ENCODE assay signal across 10 cellular contexts in genomic region chr11:952406-953385, GRCh38. TPM values are rescaled to one million over a fixed set of nuclear protein-coding genes. Genes with fewer than 3 reads are reported as not detected.
DNase-seq lines count a peak whose midpoint lies in the region; ATAC-seq and TF ChIP-seq lines count a peak whose summit lies in the region.
"Had no signal": no experiment of that assay in that cellular context is flagged by ENCODE, and none has a peak within 500 bp of the region (broad histone marks: within the 10 kb centered on the region; RNA-seq: fewer than 3 reads in every experiment).

No MANE protein-coding gene starts in this region.

- no peak overlapping the region for H3K4me3 ChIP-seq in left ventricle myocardium inferior
- no peak overlapping the region for H3K4me3 ChIP-seq in ectodermal cell (ENCODE audit: insufficient read depth, low read depth, low read length)
- no peak overlapping the region for H3K4me3 ChIP-seq in lower lobe of right lung
- no peak overlapping the region for H3K4me3 ChIP-seq in upper lobe of left lung
- H3K4me3 ChIP-seq in Karpas-422 (ENCODE audit: low read length), result no peak overlapping the region
- H3K4me3 ChIP-seq: ascending aorta had no signal

- peaks cover 76% of the 10 kb centered on the region for H3K79me2 ChIP-seq in Karpas-422 (ENCODE audit: low read length)

- H3K9ac ChIP-seq in Karpas-422 (ENCODE audit: low read length), result no peak overlapping the region

- TF ChIP-seq POLR2A in upper lobe of left lung (IDR thresholded peaks at IDR 0.05), result no peak

- H3K36me3 ChIP-seq in left ventricle myocardium inferior (peaks cover 13% of the 10 kb centered on the region), ectodermal cell (ENCODE audit: control insufficient read depth, insufficient read depth, low read length) (no peaks in the 10 kb centered on the region), lower lobe of right lung (peaks cover 9% of the 10 kb centered on the region), upper lobe of left lung (peaks cover 0 to 11% (median 5%) of the 10 kb centered on the region in 4 donors), Karpas-422 (ENCODE audit: insufficient read depth, low read length) (peaks cover 5% of the 10 kb centered on the region; the same call in 1 of the 2 replicates)

- ATAC-seq in Right ventricle myocardium superior (ENCODE audit: poor library complexity) (peak; percentile 64), lower lobe of right lung (peak; percentile 95 to 96), upper lobe of left lung (ENCODE audit: low FRiP score in 2 of 2) (peak; percentile 70 to 91), foreskin keratinocyte (no peak)

- no peak overlapping the region for H2AFZ ChIP-seq in Karpas-422 (ENCODE audit: low read length)

- no peak overlapping the region for H3K4me2 ChIP-seq in Karpas-422 (ENCODE audit: low read depth, low read length, poor library complexity, severe bottlenecking)

- no peak for TF ChIP-seq CTCF in left ventricle myocardium inferior (IDR thresholded peaks at IDR 0.05; ENCODE audit: borderline replicate concordance)
- TF ChIP-seq CTCF in lower lobe of right lung (IDR thresholded peaks at IDR 0.05), result no peak
- TF ChIP-seq CTCF in upper lobe of left lung (IDR thresholded peaks at IDR 0.05), result no peak
- no peak for TF ChIP-seq CTCF in foreskin keratinocyte (conservative IDR thresholded peaks at IDR 0.05)

- intact Hi-C loops in Right ventricle myocardium superior (cut with DNase I) (no loop called here), left ventricle myocardium inferior (cut with micrococcal nuclease) (no loop called here), lower lobe of right lung (cut with DNase I) (no loop called here)

- peaks cover 11% of the 10 kb centered on the region for H3K9me3 ChIP-seq in left ventricle myocardium inferior (replicated peaks)
- H3K9me3 ChIP-seq in ectodermal cell (ENCODE audit: control insufficient read depth, low read length), result no peaks in the 10 kb centered on the region
- no peaks in the 10 kb centered on the region for H3K9me3 ChIP-seq in lower lobe of right lung
- H3K9me3 ChIP-seq in upper lobe of left lung, result peaks cover 0 to 6% (median 0%) of the 10 kb centered on the region in 4 donors
- peaks cover 4% of the 10 kb centered on the region; the same call in 1 of the 2 replicates for H3K9me3 ChIP-seq in Karpas-422 (ENCODE audit: low read length)
- H3K9me3 ChIP-seq: ascending aorta had no signal

- H3K9me2 ChIP-seq in Karpas-422 (replicated peaks; ENCODE audit: insufficient read depth, low read length), result no peaks in the 10 kb centered on the region

- DNase-seq in Right ventricle myocardium superior, result no peak
- DNase-seq in left ventricle myocardium inferior, result no peak
- DNase-seq in lower lobe of right lung, result no peak
- peak in 1 of 2 donors; percentile 78 for DNase-seq in upper lobe of left lung
- no peak for DNase-seq in foreskin keratinocyte
- no peak for DNase-seq in middle frontal gyrus (ENCODE audit: extremely low spot score, low spot score)
- DNase-seq in Karpas-422, result no peak
- DNase-seq: NCI-H1092 treated with DMSO at 0.1 percent for 48 hours had no signal

- TF ChIP-seq EP300 in upper lobe of left lung (IDR thresholded peaks at IDR 0.05), result no peak

- peaks cover 25% of the 10 kb centered on the region for H3K4me1 ChIP-seq in left ventricle myocardium inferior
- H3K4me1 ChIP-seq in ectodermal cell (ENCODE audit: control insufficient read depth, insufficient read depth, low read length), result peaks cover 20% of the 10 kb centered on the region
- H3K4me1 ChIP-seq in lower lobe of right lung, result peaks cover 27% of the 10 kb centered on the region
- H3K4me1 ChIP-seq in upper lobe of left lung, result peaks cover 26 to 38% (median 35%) of the 10 kb centered on the region in 4 donors
- peaks cover 13% of the 10 kb centered on the region for H3K4me1 ChIP-seq in foreskin keratinocyte
- no peaks in the 10 kb centered on the region for H3K4me1 ChIP-seq in Karpas-422 (ENCODE audit: low read length)
- H3K4me1 ChIP-seq: ascending aorta had no signal

- H3K27ac ChIP-seq in left ventricle myocardium inferior (replicated peaks) (no peak overlapping the region), ectodermal cell (ENCODE audit: insufficient read depth, low read depth, low read length, poor library complexity, severe bottlenecking) (peak overlapping the region; percentile 3), lower lobe of right lung (peak overlapping the region; percentile 56), upper lobe of left lung (peak overlapping the region; percentile 22 to 56 (median 30)), foreskin keratinocyte (no peak overlapping the region), Karpas-422 (ENCODE audit: low read length) (no peak overlapping the region)
- H3K27ac ChIP-seq: ascending aorta had no signal

- H4K20me1 ChIP-seq in Karpas-422 (ENCODE audit: insufficient read depth, low read depth, low read length), result 0 out of 2 replicates have a peak, but pooled peaks cover 5% of the 10 kb centered on the region

- 84 to 86% methylated on average over 18 of the region's 18 CpGs for WGBS in ectodermal cell, 2 experiments
- WGBS in upper lobe of left lung, 2 donors, result 60 to 63% methylated on average over 18 of the region's 18 CpGs

- H3K27me3 ChIP-seq in left ventricle myocardium inferior (ENCODE audit: low read depth) (no peaks in the 10 kb centered on the region), ectodermal cell (ENCODE audit: control insufficient read depth, insufficient read depth, low read length, poor library complexity, severe bottlenecking) (no peaks in the 10 kb centered on the region), lower lobe of right lung (ENCODE audit: low read depth) (no peaks in the 10 kb centered on the region), upper lobe of left lung (no peaks in the 10 kb centered on the region), foreskin keratinocyte (no peaks in the 10 kb centered on the region), Karpas-422 (ENCODE audit: low read length) (no peaks in the 10 kb centered on the region)
- H3K27me3 ChIP-seq: ascending aorta had no signal

RNA-seq across cellular contexts. Expression of gene AP2A2, which starts 27.0 kb away (rescaled TPM):
- 53.5 TPM for total RNA-seq in Right ventricle myocardium superior
- total RNA-seq in left ventricle myocardium inferior, result 41.4 TPM
- 78.9 TPM for polyA plus RNA-seq in ectodermal cell (2013, experiment 1 of 4)
- polyA plus RNA-seq in ectodermal cell (2013, experiment 2 of 4), result 89.4 TPM
- 58.3 TPM for polyA plus RNA-seq in ectodermal cell (2013, experiment 3 of 4)
- 65.9 TPM for polyA plus RNA-seq in ectodermal cell (2013, experiment 4 of 4)
- 130 TPM for total RNA-seq in lower lobe of right lung
- total RNA-seq in upper lobe of left lung, result 100 to 1,000 TPM in 3 of 6 donors, 10 to 100 TPM in 3; 55.7 to 273 (median 103) TPM
- 45.2 and 45.5 TPM in 2 replicates for total RNA-seq in foreskin keratinocyte
- polyA plus RNA-seq in foreskin keratinocyte, result 37.2 and 40.2 TPM in 2 replicates
- total RNA-seq in Karpas-422 (2014; rRNA removed; shearing (Covaris generic); ENCODE audit: low replicate concordance), result 20.0 and 34.6 TPM in 2 replicates

RNA-seq across cellular contexts. Expression of gene CHID1, which starts 42.1 kb away (rescaled TPM):
- 48.3 TPM for total RNA-seq in Right ventricle myocardium superior
- total RNA-seq in left ventricle myocardium inferior, result 54.2 TPM
- 78.5 TPM for polyA plus RNA-seq in ectodermal cell (2013, experiment 1 of 4)
- polyA plus RNA-seq in ectodermal cell (2013, experiment 2 of 4), result 85.8 TPM
- 61.2 TPM for polyA plus RNA-seq in ectodermal cell (2013, experiment 3 of 4)
- 65.1 TPM for polyA plus RNA-seq in ectodermal cell (2013, experiment 4 of 4)
- total RNA-seq in lower lobe of right lung, result 65.0 TPM
- 100 to 1,000 TPM in 1 of 6 donors, 10 to 100 TPM in 5; 34.6 to 144 (median 59.1) TPM for total RNA-seq in upper lobe of left lung
- 63.7 and 66.4 TPM in 2 replicates for total RNA-seq in foreskin keratinocyte
- 51.9 and 52.6 TPM in 2 replicates for polyA plus RNA-seq in foreskin keratinocyte
- 32.8 and 43.7 TPM in 2 replicates for total RNA-seq in Karpas-422 (2014; rRNA removed; shearing (Covaris generic); ENCODE audit: low replicate concordance)

Comparison
In these comparisons a context has a peak if more than half of its experiments do, and no peak if none do; other contexts are left out.
1. H3K27ac ChIP-seq: peak in ectodermal cell (single experiment), lower lobe of right lung (single experiment) and upper lobe of left lung (4 of 4); none in left ventricle myocardium inferior (single experiment), foreskin keratinocyte (single experiment) and Karpas-422 (single experiment).